1 cellular context compared by ENCODE assay signal in genomic region chr4:149951501-149951900, GRCh38.
TF ChIP-seq lines count a peak whose summit lies in the region.

No MANE protein-coding gene starts in this region.

TF ChIP-seq in GM23338, 12 proteins besides CTCF, POLR2A, EP300 and RAD21 (continued from another document):
- TF ChIP-seq, protein P1, sequence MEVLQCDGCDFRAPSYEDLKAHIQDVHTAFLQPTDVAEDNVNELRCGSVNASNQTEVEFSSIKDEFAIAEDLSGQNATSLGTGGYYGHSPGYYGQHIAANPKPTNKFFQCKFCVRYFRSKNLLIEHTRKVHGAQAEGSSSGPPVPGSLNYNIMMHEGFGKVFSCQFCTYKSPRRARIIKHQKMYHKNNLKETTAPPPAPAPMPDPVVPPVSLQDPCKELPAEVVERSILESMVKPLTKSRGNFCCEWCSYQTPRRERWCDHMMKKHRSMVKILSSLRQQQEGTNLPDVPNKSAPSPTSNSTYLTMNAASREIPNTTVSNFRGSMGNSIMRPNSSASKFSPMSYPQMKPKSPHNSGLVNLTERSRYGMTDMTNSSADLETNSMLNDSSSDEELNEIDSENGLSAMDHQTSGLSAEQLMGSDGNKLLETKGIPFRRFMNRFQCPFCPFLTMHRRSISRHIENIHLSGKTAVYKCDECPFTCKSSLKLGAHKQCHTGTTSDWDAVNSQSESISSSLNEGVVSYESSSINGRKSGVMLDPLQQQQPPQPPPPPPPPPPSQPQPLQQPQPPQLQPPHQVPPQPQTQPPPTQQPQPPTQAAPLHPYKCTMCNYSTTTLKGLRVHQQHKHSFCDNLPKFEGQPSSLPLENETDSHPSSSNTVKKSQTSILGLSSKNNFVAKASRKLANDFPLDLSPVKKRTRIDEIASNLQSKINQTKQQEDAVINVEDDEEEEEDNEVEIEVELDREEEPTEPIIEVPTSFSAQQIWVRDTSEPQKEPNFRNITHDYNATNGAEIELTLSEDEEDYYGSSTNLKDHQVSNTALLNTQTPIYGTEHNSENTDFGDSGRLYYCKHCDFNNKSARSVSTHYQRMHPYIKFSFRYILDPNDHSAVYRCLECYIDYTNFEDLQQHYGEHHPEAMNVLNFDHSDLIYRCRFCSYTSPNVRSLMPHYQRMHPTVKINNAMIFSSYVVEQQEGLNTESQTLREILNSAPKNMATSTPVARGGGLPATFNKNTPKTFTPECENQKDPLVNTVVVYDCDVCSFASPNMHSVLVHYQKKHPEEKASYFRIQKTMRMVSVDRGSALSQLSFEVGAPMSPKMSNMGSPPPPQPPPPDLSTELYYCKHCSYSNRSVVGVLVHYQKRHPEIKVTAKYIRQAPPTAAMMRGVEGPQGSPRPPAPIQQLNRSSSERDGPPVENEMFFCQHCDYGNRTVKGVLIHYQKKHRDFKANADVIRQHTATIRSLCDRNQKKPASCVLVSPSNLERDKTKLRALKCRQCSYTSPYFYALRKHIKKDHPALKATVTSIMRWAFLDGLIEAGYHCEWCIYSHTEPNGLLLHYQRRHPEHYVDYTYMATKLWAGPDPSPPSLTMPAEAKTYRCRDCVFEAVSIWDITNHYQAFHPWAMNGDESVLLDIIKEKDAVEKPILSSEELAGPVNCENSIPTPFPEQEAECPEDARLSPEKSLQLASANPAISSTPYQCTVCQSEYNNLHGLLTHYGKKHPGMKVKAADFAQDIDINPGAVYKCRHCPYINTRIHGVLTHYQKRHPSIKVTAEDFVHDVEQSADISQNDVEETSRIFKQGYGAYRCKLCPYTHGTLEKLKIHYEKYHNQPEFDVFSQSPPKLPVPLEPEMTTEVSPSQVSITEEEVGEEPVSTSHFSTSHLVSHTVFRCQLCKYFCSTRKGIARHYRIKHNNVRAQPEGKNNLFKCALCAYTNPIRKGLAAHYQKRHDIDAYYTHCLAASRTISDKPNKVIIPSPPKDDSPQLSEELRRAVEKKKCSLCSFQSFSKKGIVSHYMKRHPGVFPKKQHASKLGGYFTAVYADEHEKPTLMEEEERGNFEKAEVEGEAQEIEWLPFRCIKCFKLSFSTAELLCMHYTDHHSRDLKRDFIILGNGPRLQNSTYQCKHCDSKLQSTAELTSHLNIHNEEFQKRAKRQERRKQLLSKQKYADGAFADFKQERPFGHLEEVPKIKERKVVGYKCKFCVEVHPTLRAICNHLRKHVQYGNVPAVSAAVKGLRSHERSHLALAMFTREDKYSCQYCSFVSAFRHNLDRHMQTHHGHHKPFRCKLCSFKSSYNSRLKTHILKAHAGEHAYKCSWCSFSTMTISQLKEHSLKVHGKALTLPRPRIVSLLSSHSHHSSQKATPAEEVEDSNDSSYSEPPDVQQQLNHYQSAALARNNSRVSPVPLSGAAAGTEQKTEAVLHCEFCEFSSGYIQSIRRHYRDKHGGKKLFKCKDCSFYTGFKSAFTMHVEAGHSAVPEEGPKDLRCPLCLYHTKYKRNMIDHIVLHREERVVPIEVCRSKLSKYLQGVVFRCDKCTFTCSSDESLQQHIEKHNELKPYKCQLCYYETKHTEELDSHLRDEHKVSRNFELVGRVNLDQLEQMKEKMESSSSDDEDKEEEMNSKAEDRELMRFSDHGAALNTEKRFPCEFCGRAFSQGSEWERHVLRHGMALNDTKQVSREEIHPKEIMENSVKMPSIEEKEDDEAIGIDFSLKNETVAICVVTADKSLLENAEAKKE (CRISPR knock-in tag; IDR thresholded peaks at IDR 0.05), result no peak
TF ChIP-seq in GM23338: peak in this region for 0.
